ENCODE assay signal across 8 cellular contexts in the genomic region with DNA sequence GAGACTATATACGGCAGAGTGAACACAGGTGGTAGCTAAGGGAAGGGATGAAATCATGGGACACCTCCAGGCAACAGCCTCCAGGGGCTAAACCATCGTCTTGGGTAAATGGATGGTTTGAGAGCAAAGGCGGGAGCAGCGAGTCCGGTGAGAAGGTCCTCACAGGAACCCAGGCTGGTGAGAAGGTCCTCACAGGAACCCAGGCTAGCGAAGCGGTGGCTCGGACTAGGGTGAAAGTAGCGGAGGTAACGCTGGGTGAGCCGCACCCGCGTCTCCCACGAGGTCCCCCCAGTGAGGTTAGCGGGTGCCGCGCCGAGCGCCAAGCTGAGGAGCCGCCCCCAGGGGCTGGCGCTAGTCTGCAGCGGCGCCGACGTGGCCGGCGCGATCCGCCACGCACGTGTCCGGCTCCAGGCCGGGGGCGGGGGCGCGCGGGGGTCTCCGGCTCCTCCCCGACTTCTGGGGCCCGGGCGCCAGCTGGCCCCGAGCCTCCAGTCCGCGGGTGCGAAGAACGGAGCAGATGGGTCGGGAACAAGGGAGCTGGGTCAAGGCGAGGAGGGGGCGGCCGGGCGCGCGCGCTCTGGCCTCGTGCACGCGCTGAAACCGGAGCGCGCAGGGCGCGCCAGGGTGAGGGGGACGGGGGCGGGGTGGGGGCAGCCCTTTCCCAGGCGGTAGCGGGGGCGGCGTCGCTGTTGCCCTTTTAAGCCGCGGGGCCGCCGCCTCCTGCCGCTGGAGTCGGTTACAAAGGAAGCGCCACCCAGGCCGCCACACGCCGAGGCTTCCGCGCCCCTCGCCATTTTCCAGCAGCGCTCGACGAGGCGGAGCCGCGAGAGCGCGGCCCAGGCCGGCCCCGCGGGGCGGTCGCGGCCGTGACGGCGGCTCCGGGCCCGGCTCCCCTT.
A peak's percentile ranks its signal among the peaks of the same experiment; 100 is the strongest.
DNase-seq lines count a peak whose midpoint lies in the region; ATAC-seq lines count a peak whose summit lies in the region.

A gene (plus strand): TSS at position 726 of the 896 bp plus-strand sequence. CDS start 220 bp downstream, outside the sequence.

- H3K27ac ChIP-seq in effector memory CD4-positive, alpha-beta T cell (ENCODE audit: insufficient read depth, low read length, poor library complexity, severe bottlenecking): peak within 1 kb of the TSS; percentile 77

- peak within 1 kb of the TSS; percentile 87 for H3K4me3 ChIP-seq in effector memory CD4-positive, alpha-beta T cell (ENCODE audit: insufficient read depth, low read depth, low read length, poor library complexity, severe bottlenecking)

- ATAC-seq in GM18867 (IDR thresholded peaks at IDR 0.05; ENCODE audit: unreplicated experiment) (peak; percentile 66), HG03175 (IDR thresholded peaks at IDR 0.05; ENCODE audit: unreplicated experiment) (peak; percentile 53)

- no peaks in the 10 kb centered on the region for H3K9me3 ChIP-seq in effector memory CD4-positive, alpha-beta T cell (ENCODE audit: control insufficient read depth, low read length)

- peaks cover 32% of the 10 kb centered on the region for H3K4me1 ChIP-seq in effector memory CD4-positive, alpha-beta T cell (ENCODE audit: control insufficient read depth, insufficient read depth, low read length, poor library complexity, severe bottlenecking)

- no peaks in the 10 kb centered on the region for H3K36me3 ChIP-seq in effector memory CD4-positive, alpha-beta T cell (ENCODE audit: control insufficient read depth, insufficient read depth, low read length)

- DNase-seq in 8988T (peak; percentile 59), NCI-H774 (lab: John Stamatoyannopoulos, UW) (peak; percentile 76), medulla oblongata (ENCODE audit: extremely low spot score) (peak; percentile 55)
- DNase-seq in activated CD8-positive, alpha-beta memory T cell treated with anti-CD3 and anti-CD28 coated beads for 24 hours: peak; percentile 88
- peak; percentile 52 to 63 (median 62) for DNase-seq in effector memory CD4-positive, alpha-beta T cell
- peak; percentile 37 for DNase-seq in stimulated activated CD8-positive, alpha-beta memory T cell treated with anti-CD3 and anti-CD28 coated beads, Interleukin-12 subunit alpha, Interleukin-12 subunit beta, amount 100 ng/mL, for 24 hours (ENCODE audit: extremely low read depth)

- H3K27me3 ChIP-seq in effector memory CD4-positive, alpha-beta T cell (replicated peaks; ENCODE audit: control insufficient read depth, insufficient read depth, low read length, poor library complexity, severe bottlenecking): no peaks in the 10 kb centered on the region

Comparison
In these comparisons a context has a peak if more than half of its experiments do, and no peak if none do; other contexts are left out.
1. Peak in every context shown above with its lines: DNase-seq, ATAC-seq, H3K4me3 ChIP-seq and H3K27ac ChIP-seq.
2. DNase-seq: peak in every context shown above with its lines; median percentile 88 in activated CD8-positive, alpha-beta memory T cell treated with anti-CD3 and anti-CD28 coated beads for 24 hours; 76 in NCI-H774; 62 in effector memory CD4-positive, alpha-beta T cell; 59 in 8988T; 55 in medulla oblongata; 37 in stimulated activated CD8-positive, alpha-beta memory T cell treated with anti-CD3 and anti-CD28 coated beads, Interleukin-12 subunit alpha, Interleukin-12 subunit beta, amount 100 ng/mL, for 24 hours.